ENCODE assay signal across 8 cellular contexts in the genomic region with DNA sequence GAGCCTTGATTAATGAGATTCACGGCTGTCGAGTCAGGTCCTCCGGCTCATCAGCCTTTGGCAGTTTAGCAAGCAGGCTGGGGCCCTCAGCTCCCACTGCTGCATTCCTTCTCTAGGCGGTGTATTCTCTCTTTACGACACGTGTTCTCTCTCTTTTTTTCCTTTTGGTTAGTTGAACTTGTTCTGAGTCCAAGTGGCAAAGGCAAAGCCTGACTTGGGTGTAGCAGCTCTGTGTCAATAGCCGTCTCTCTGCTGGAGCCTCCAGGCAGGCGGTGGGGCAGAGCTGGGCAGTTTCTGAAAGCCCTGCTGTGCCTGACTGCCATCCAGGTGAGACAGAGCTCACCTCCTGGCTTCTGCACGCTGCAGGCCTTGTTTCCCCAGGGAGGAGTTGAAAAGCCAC. TPM values are rescaled to one million over a fixed set of nuclear protein-coding genes. Genes with fewer than 3 reads are reported as not detected.
DNase-seq lines count a peak whose midpoint lies in the region; ATAC-seq lines count a peak whose summit lies in the region.

No MANE protein-coding gene starts in this region.

- H3K4me1 Mint-ChIP-seq in naive thymus-derived CD8-positive, alpha-beta T cell, result peaks cover 42 to 82% (median 78%) of the 10 kb centered on the region in 4 donors

- peaks cover 3 to 18% of the 10 kb centered on the region in 2 donors for H3K4me1 ChIP-seq in esophagus (ENCODE audit: control insufficient read depth in 2 of 2, insufficient read depth in 2 of 2, low read length in 1 of 2)

- POLR2A ChIA-PET in naive thymus-derived CD8-positive, alpha-beta T cell (lab: Charles Lee), result no interaction called here

- peaks cover 0 to 11% of the 10 kb centered on the region in 2 donors for H3K36me3 ChIP-seq in esophagus (ENCODE audit: control insufficient read depth in 2 of 2, insufficient read depth in 2 of 2, low read length in 1 of 2)

- peak overlapping the region in 6 of 10 donors; percentile 30 to 76 (median 56) for H3K27ac Mint-ChIP-seq in naive thymus-derived CD8-positive, alpha-beta T cell

- no peaks in the 10 kb centered on the region for H3K9me3 ChIP-seq in esophagus (ENCODE audit: control insufficient read depth in 2 of 2, insufficient read depth in 1 of 2, low read depth in 1 of 2, low read length in 1 of 2)

- WGBS in esophagus, 2 donors, result 36 to 41% methylated on average over 9 of the region's 9 CpGs

- no peaks in the 10 kb centered on the region for H3K27me3 Mint-ChIP-seq in naive thymus-derived CD8-positive, alpha-beta T cell

- no peak for ATAC-seq in naive thymus-derived CD8-positive, alpha-beta T cell
- ATAC-seq in HG02798 (IDR thresholded peaks at IDR 0.05; ENCODE audit: poor library complexity, unreplicated experiment), result no peak
- no peak for ATAC-seq in activated CD4-positive, CD25-positive, alpha-beta regulatory T cell treated with anti-CD3 and anti-CD28 coated beads, Interleukin-2, amount 50 U/mL, for 24 hours

- H3K9me3 Mint-ChIP-seq in naive thymus-derived CD8-positive, alpha-beta T cell, result no peaks in the 10 kb centered on the region

- no peak overlapping the region for H3K4me3 Mint-ChIP-seq in naive thymus-derived CD8-positive, alpha-beta T cell

- peaks cover 0 to 53% (median 17%) of the 10 kb centered on the region in 3 donors for H3K36me3 Mint-ChIP-seq in naive thymus-derived CD8-positive, alpha-beta T cell

- H3K27ac ChIP-seq in esophagus (ENCODE audit: low read depth in 2 of 2, low read length in 1 of 2), result peak overlapping the region; percentile 90 to 91

- no peaks in the 10 kb centered on the region for H3K27me3 ChIP-seq in esophagus (ENCODE audit: control insufficient read depth in 1 of 2, insufficient read depth in 2 of 2, low read length in 2 of 2)

- H3K4me3 ChIP-seq in esophagus (ENCODE audit: low read depth in 1 of 2, low read length in 2 of 2), result peak overlapping the region in 1 of 2 donors; percentile 41

- DNase-seq in DMS153 (lab: John Stamatoyannopoulos, UW), result peak; percentile 53
- DNase-seq in NCI-H226, result peak; percentile 39
- DNase-seq in naive thymus-derived CD8-positive, alpha-beta T cell, result no peak
- DNase-seq in cerebellar nuclear complex (lab: John Stamatoyannopoulos, UW), result no peak
- DNase-seq in COLO829 (ENCODE audit: low spot score), result no peak

RNA-seq across cellular contexts. Expression of a gene that starts 46.6 kb away (rescaled TPM):
- 10 to 100 TPM; 16.2 to 30.3 TPM for polyA plus RNA-seq in esophagus
- total RNA-seq in naive thymus-derived CD8-positive, alpha-beta T cell, result 10 to 100 TPM; 34.7 to 38.8 TPM
- polyA plus RNA-seq in naive thymus-derived CD8-positive, alpha-beta T cell, result 1 to 10 TPM; 4.5 to 6.8 (median 5.6) TPM

Comparison
In these comparisons a context has a peak if more than half of its experiments do, and no peak if none do; other contexts are left out.
1. DNase-seq: peak in DMS153 (single experiment) and NCI-H226 (single experiment); none in naive thymus-derived CD8-positive, alpha-beta T cell (0 of 10), cerebellar nuclear complex (0 of 2) and COLO829 (single experiment).